In the genomic region with DNA sequence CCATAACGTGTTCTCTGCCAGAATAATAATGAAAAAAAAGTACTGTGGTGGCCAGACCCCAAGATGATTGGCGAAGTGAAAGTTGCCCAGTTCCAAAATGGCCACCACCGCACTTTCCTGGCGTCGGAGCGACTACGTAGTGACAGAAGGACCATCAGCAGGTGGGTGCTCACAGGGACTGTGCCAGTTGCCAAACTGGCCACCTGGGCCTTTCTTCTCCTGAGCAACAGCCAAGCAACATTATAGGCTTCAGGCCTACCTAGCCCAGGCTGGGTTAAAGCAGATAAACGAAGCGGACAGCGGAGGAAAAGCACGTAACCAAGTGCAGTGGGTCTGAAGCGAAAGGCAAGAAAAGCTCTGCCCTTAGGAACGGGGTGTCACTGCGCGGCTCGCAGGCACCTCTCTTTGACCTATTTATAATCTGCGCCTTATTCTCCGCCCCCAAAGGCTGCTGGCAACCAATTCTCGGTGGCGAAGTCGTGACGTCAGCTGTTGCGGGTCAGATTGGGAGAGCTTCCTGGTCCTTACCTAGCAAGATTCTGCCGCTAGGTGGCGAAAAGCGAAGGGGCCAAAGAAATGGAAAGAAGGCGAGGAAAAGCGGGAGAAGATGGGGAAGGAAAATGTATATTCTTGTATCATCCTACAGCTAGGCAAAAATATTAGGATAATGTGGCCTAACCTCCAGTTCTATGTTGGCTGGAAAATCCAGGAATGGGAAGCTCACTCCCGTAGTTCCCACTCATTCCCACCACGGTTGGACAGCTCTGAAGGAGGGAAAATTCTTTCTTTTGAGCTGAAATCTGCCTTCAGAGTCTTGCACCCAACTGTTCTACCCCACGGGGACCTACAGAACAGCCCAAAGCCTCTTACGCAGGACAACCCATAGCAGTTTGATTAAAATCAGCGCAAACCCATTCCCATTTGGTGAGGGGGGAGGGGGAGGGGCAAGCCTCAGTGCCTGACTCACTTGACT, we compare ENCODE assay signal across 7 cellular contexts. TPM values are rescaled to one million over a fixed set of nuclear protein-coding genes. Genes with fewer than 3 reads are reported as not detected.
DNase-seq lines count a peak whose midpoint lies in the region; ATAC-seq and TF ChIP-seq lines count a peak whose summit lies in the region.

No MANE protein-coding gene starts in this region.

- H3K4me1 Mint-ChIP-seq in T-helper 2 cell treated with Interferon-gamma antibody and Interleukin-4, amounts not matched to agents 5 μg/mL and 100 μg/mL, for 36 hours (ENCODE audit: low read depth): peaks cover 8% of the 10 kb centered on the region

- peak overlapping the region; percentile 95 for H3K4me3 Mint-ChIP-seq in T-helper 2 cell treated with Interferon-gamma antibody and Interleukin-4, amounts not matched to agents 5 μg/mL and 100 μg/mL, for 36 hours

- H4K20me1 ChIP-seq in hepatocyte (ENCODE audit: insufficient read depth, poor library complexity, severe bottlenecking): no peaks in the 10 kb centered on the region

- no peaks in the 10 kb centered on the region for H3K9me3 ChIP-seq in hepatocyte (ENCODE audit: low read depth)

- peak overlapping the region; percentile 85 for H3K27ac ChIP-seq in hepatocyte

- no peaks in the 10 kb centered on the region for H3K36me3 Mint-ChIP-seq in T-helper 2 cell treated with Interferon-gamma antibody and Interleukin-4, amounts not matched to agents 5 μg/mL and 100 μg/mL, for 36 hours (ENCODE audit: low read depth)

- no peaks in the 10 kb centered on the region for H3K79me2 ChIP-seq in hepatocyte

- peak overlapping the region; percentile 45 for H3K4me3 ChIP-seq in astrocyte of the cerebellum (ENCODE audit: low read depth, low read length)
- H3K4me3 ChIP-seq in hepatocyte: peak overlapping the region; percentile 19

- H3K4me2 ChIP-seq in hepatocyte: peak overlapping the region; percentile 79

- no peaks in the 10 kb centered on the region for H3K9me2 ChIP-seq in hepatocyte (replicated peaks; ENCODE audit: insufficient read depth)

- DNase-seq in NCI-H187 (lab: John Stamatoyannopoulos, UW) (peak; percentile 89 to 94), astrocyte of the cerebellum (ENCODE audit: low read depth) (peak; percentile 94), hepatocyte (ENCODE audit: low spot score) (peak; percentile 98), retina (peak; percentile 97)
- DNase-seq in T-helper 2 cell treated with Interferon-gamma antibody and Interleukin-4, amounts not matched to agents 5 μg/mL and 100 μg/mL, for 36 hours (ENCODE audit: low spot score): peak; percentile 94

- H2AFZ ChIP-seq in hepatocyte: peak overlapping the region; percentile 81

- peak; percentile 97 for TF ChIP-seq CTCF in astrocyte of the cerebellum (IDR thresholded peaks at IDR 0.05; ENCODE audit: low read depth, low read length, missing control alignments)
- TF ChIP-seq CTCF in hepatocyte (IDR thresholded peaks at IDR 0.05; ENCODE audit: poor library complexity): peak; percentile 92

- no peaks in the 10 kb centered on the region for H3K27me3 ChIP-seq in hepatocyte

- peak; percentile 91 for ATAC-seq in GM18499 (IDR thresholded peaks at IDR 0.05; ENCODE audit: insufficient read depth, unreplicated experiment)
- peak; percentile 89 for ATAC-seq in HG02943 (IDR thresholded peaks at IDR 0.05; ENCODE audit: low read depth, unreplicated experiment)

- no peaks in the 10 kb centered on the region for H3K36me3 ChIP-seq in hepatocyte (replicated peaks; ENCODE audit: insufficient read depth, low read depth)

- in situ Hi-C loops in astrocyte of the cerebellum (cut with HindIII; ENCODE audit: low sequenced_read_pairs): no loop called here

- peaks cover 12% of the 10 kb centered on the region for H3K27me3 Mint-ChIP-seq in T-helper 2 cell treated with Interferon-gamma antibody and Interleukin-4, amounts not matched to agents 5 μg/mL and 100 μg/mL, for 36 hours (ENCODE audit: low read depth)

- peak overlapping the region; percentile 100 for H3K27ac Mint-ChIP-seq in T-helper 2 cell treated with Interferon-gamma antibody and Interleukin-4, amounts not matched to agents 5 μg/mL and 100 μg/mL, for 36 hours

- H3K9me3 Mint-ChIP-seq in T-helper 2 cell treated with Interferon-gamma antibody and Interleukin-4, amounts not matched to agents 5 μg/mL and 100 μg/mL, for 36 hours: no peaks in the 10 kb centered on the region

- H3K4me1 ChIP-seq in hepatocyte (ENCODE audit: insufficient read depth): no peaks in the 10 kb centered on the region

- WGBS in hepatocyte (ENCODE audit: low lambda C conversion rate, missing lambda C conversion rate): 10% methylated on average over 33 of the region's 33 CpGs

RNA-seq across cellular contexts. Expression of gene MOG, which starts 6.9 kb away (rescaled TPM):
- total RNA-seq in hepatocyte: not detected in 2 replicates
- not detected in 2 replicates for polyA plus RNA-seq in hepatocyte

RNA-seq across cellular contexts. Expression of gene GABBR1, which starts 17.0 kb away (rescaled TPM):
- total RNA-seq in hepatocyte: 7.0 and 11.3 TPM in 2 replicates
- polyA plus RNA-seq in hepatocyte: 9.9 and 21.3 TPM in 2 replicates

RNA-seq across cellular contexts. Expression of gene ZFP57, which starts 31.0 kb away (rescaled TPM):
- total RNA-seq in hepatocyte: not detected in 2 replicates
- polyA plus RNA-seq in hepatocyte: not detected in 2 replicates

Comparison
In these comparisons a context has a peak if more than half of its experiments do, and no peak if none do; other contexts are left out.
1. Peak in every context shown above with its lines: DNase-seq, ATAC-seq, H3K4me3 ChIP-seq and H3K27ac ChIP-seq.